Comparison of ENCODE assay signal across 8 cellular contexts in the genomic region with DNA sequence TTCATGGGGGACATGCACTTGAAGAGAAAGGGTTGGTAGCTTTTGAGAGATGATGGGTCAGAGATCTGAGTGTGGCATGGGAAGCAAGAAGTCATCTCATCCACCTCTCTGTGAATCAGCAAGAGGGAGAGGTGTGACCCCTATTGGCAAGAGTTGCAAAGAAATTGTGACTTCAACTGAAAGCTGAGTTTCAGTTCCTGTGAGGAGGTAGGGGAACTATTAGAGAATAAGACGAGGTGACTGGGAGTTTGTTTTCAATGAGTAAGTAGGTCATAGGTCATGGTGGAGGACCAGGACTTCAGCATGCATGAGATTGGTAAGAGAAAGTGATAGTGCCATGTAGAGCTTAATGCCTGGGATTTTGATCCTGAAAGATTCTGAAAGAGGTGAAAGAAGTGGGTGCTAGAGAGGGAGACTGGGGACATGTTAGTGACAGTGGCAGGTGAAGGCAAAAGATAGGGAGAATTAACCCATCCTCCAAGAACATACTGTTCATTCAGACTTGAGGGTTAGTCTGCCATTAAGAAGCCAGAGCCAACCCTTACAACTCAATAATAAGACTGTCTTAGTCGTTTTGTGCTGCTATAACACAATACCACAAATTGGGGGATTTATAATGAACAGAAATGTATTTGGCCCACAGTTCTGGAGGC.
DNase-seq lines count a peak whose midpoint lies in the region; ATAC-seq lines count a peak whose summit lies in the region.

No MANE protein-coding gene starts in this region.

- no peaks in the 10 kb centered on the region for H3K27me3 Mint-ChIP-seq in activated CD4-positive, alpha-beta memory T cell treated with anti-CD3 and anti-CD28 coated beads for 36 hours
- peaks cover 14% of the 10 kb centered on the region for H3K27me3 Mint-ChIP-seq in activated CD4-positive, alpha-beta memory T cell treated with anti-CD3 and anti-CD28 coated beads, Interleukin-2, amount 10 ng/mL, durations not matched to agents 7 days and 5 days

- CTCF ChIA-PET in activated CD4-positive, alpha-beta memory T cell treated with anti-CD3 and anti-CD28 coated beads for 36 hours (lab: Charles Lee): interaction anchor here (0.6 to 2.9 kb wide), 9 partner anchors 10 to 200 kb away, joined by 3 to 19 read pairs (median 4); no protein-coding TSS in a partner anchor
- CTCF ChIA-PET in activated CD4-positive, alpha-beta memory T cell treated with anti-CD3 and anti-CD28 coated beads, Interleukin-2, amount 10 ng/mL, durations not matched to agents 7 days and 5 days (lab: Charles Lee): interaction anchor here (1.1 kb wide), 1 partner anchor 196 kb away, joined by 8 read pairs; no protein-coding TSS in a partner anchor

- intact Hi-C loops in activated CD4-positive, alpha-beta memory T cell treated with anti-CD3 and anti-CD28 coated beads for 36 hours (cut with micrococcal nuclease): loop anchor here (1.0 to 10.0 kb wide), 5 partner anchors 15 to 530 kb away; partner anchors contain the start of gene MET

- H3K4me1 Mint-ChIP-seq in activated CD4-positive, alpha-beta memory T cell treated with anti-CD3 and anti-CD28 coated beads for 36 hours (ENCODE audit: low read depth): no peaks in the 10 kb centered on the region
- H3K4me1 Mint-ChIP-seq in activated CD4-positive, alpha-beta memory T cell treated with anti-CD3 and anti-CD28 coated beads, Interleukin-2, amount 10 ng/mL, durations not matched to agents 7 days and 5 days: no peaks in the 10 kb centered on the region

- peak; percentile 40 for DNase-seq in activated CD4-positive, alpha-beta memory T cell treated with anti-CD3 and anti-CD28 coated beads for 36 hours
- no peak for DNase-seq in activated CD4-positive, alpha-beta memory T cell treated with anti-CD3 and anti-CD28 coated beads, Interleukin-2, amount 10 ng/mL, durations not matched to agents 7 days and 5 days
- DNase-seq in activated naive CD4-positive, alpha-beta T cell treated with anti-CD3 and anti-CD28 coated beads, Interleukin-2, amount 50 U/mL, for 72 hours (ENCODE audit: low spot score in 2 of 2): peak in 1 of 2 donors; percentile 38
- peak; percentile 45 to 76 for DNase-seq in lung microvascular endothelial cell (ENCODE audit: low read depth in 2 of 2)
- DNase-seq in NCI-H1930 (lab: John Stamatoyannopoulos, UW): no peak
- no peak for DNase-seq in dedifferentiated amniotic fluid mesenchymal stem cell (ENCODE audit: extremely low spot score)

- POLR2A ChIA-PET in activated CD4-positive, alpha-beta memory T cell treated with anti-CD3 and anti-CD28 coated beads for 36 hours (lab: Charles Lee): no interaction called here
- POLR2A ChIA-PET in activated CD4-positive, alpha-beta memory T cell treated with anti-CD3 and anti-CD28 coated beads, Interleukin-2, amount 10 ng/mL, durations not matched to agents 7 days and 5 days (lab: Charles Lee): no interaction called here

- ATAC-seq in GM21526 (IDR thresholded peaks at IDR 0.05; ENCODE audit: low FRiP score, unreplicated experiment) (peak; percentile 97), HG03558 (IDR thresholded peaks at IDR 0.05; ENCODE audit: extremely low read depth, unreplicated experiment) (peak; percentile 99)
- ATAC-seq in activated naive CD4-positive, alpha-beta T cell treated with anti-CD3 and anti-CD28 coated beads, Interleukin-2, amount 50 U/mL, for 72 hours: peak; percentile 89 to 96

- no peaks in the 10 kb centered on the region for H3K9me3 Mint-ChIP-seq in activated CD4-positive, alpha-beta memory T cell treated with anti-CD3 and anti-CD28 coated beads for 36 hours
- H3K9me3 Mint-ChIP-seq in activated CD4-positive, alpha-beta memory T cell treated with anti-CD3 and anti-CD28 coated beads, Interleukin-2, amount 10 ng/mL, durations not matched to agents 7 days and 5 days: no peaks in the 10 kb centered on the region
- H3K9me3 Mint-ChIP-seq in activated naive CD4-positive, alpha-beta T cell treated with anti-CD3 and anti-CD28 coated beads, Interleukin-2, amount 50 U/mL, for 72 hours: no peaks in the 10 kb centered on the region

- no peaks in the 10 kb centered on the region for H3K36me3 Mint-ChIP-seq in activated CD4-positive, alpha-beta memory T cell treated with anti-CD3 and anti-CD28 coated beads for 36 hours
- H3K36me3 Mint-ChIP-seq in activated CD4-positive, alpha-beta memory T cell treated with anti-CD3 and anti-CD28 coated beads, Interleukin-2, amount 10 ng/mL, durations not matched to agents 7 days and 5 days (ENCODE audit: low read depth): no peaks in the 10 kb centered on the region
- no peaks in the 10 kb centered on the region for H3K36me3 Mint-ChIP-seq in activated naive CD4-positive, alpha-beta T cell treated with anti-CD3 and anti-CD28 coated beads, Interleukin-2, amount 50 U/mL, for 72 hours

- no peak overlapping the region for H3K4me3 Mint-ChIP-seq in activated CD4-positive, alpha-beta memory T cell treated with anti-CD3 and anti-CD28 coated beads for 36 hours
- no peak overlapping the region for H3K4me3 Mint-ChIP-seq in activated CD4-positive, alpha-beta memory T cell treated with anti-CD3 and anti-CD28 coated beads, Interleukin-2, amount 10 ng/mL, durations not matched to agents 7 days and 5 days

- H3K27ac Mint-ChIP-seq in activated CD4-positive, alpha-beta memory T cell treated with anti-CD3 and anti-CD28 coated beads for 36 hours: no peak overlapping the region
- no peak overlapping the region for H3K27ac Mint-ChIP-seq in activated CD4-positive, alpha-beta memory T cell treated with anti-CD3 and anti-CD28 coated beads, Interleukin-2, amount 10 ng/mL, durations not matched to agents 7 days and 5 days
- no peak overlapping the region for H3K27ac Mint-ChIP-seq in activated naive CD4-positive, alpha-beta T cell treated with anti-CD3 and anti-CD28 coated beads, Interleukin-2, amount 50 U/mL, for 72 hours

Comparison
In these comparisons a context has a peak if more than half of its experiments do, and no peak if none do; other contexts are left out.
1. DNase-seq: peak in activated CD4-positive, alpha-beta memory T cell treated with anti-CD3 and anti-CD28 coated beads for 36 hours (single experiment) and lung microvascular endothelial cell (2 of 2); none in activated CD4-positive, alpha-beta memory T cell treated with anti-CD3 and anti-CD28 coated beads, Interleukin-2, amount 10 ng/mL, durations not matched to agents 7 days and 5 days (single experiment), NCI-H1930 (0 of 2) and dedifferentiated amniotic fluid mesenchymal stem cell (single experiment).
2. Peak in every context shown above with its lines, with median percentiles within 50 percentile points of each other: ATAC-seq.